ENCODE assay signal across 23 cellular contexts in genomic region chrX:124328765-124329164, GRCh38. TPM values are rescaled to one million over a fixed set of nuclear protein-coding genes. Genes with fewer than 3 reads are reported as not detected.
DNase-seq lines count a peak whose midpoint lies in the region; FAIRE-seq and TF ChIP-seq lines count a peak whose summit lies in the region.
"Had no signal": no experiment of that assay in that cellular context is flagged by ENCODE, and none has a peak within 500 bp of the region (broad histone marks: within the 10 kb centered on the region; RNA-seq: fewer than 3 reads in every experiment).

No MANE protein-coding gene starts in this region.

- H3K36me3 ChIP-seq in breast epithelium: no peaks in the 10 kb centered on the region
- H3K36me3 ChIP-seq: heart left ventricle had no signal

- no peak for FAIRE-seq in urothelium cell line (lab: Jason Lieb, UNC)
- FAIRE-seq: G401.6 had no signal

- peak; percentile 16 for DNase-seq in MCF 10A (ENCODE audit: unreplicated experiment)
- DNase-seq in breast epithelium (ENCODE audit: low spot score in 2 of 2): no peak
- peak; percentile 59 for DNase-seq in RKO (ENCODE audit: low spot score)
- DNase-seq in epithelial cell of proximal tubule (ENCODE audit: low read depth): peak; percentile 13
- peak; percentile 6 for DNase-seq in urothelium cell line (ENCODE audit: low spot score)
- no peak for DNase-seq in stimulated activated CD8-positive, alpha-beta memory T cell treated with anti-CD3 and anti-CD28 coated beads, Interleukin-4, amount 100 ng/mL, for 48 hours
- DNase-seq in hepatic stellate cell (ENCODE audit: low spot score): no peak
- DNase-seq in NCI-H1694 (lab: John Stamatoyannopoulos, UW): no peak
- DNase-seq: activated CD4-positive, alpha-beta memory T cell treated with anti-CD3 and anti-CD28 coated beads for 36 hours; activated T-cell treated with anti-CD3 and anti-CD28 coated beads, Interleukin-2, amount 50 U/mL, for 24 hours; heart left ventricle; immature natural killer cell; naive B cell; NCI-H1694 treated with DMSO at 0.1 percent for 48 hours; NK-92 treated with Interleukin-12 subunit alpha and Interleukin-12 subunit beta, amount 100 ng/mL, for 24 hours; RPMI8226; stimulated activated CD4-positive, alpha-beta T cell treated with anti-CD3 and anti-CD28 coated beads, Interleukin-2, amount 100 ng/mL, for 48 hours had no signal

- no peaks in the 10 kb centered on the region for H3K27me3 Mint-ChIP-seq in MCF 10A (ENCODE audit: insufficient read depth, unreplicated experiment)
- H3K27me3 Mint-ChIP-seq: activated CD4-positive, alpha-beta memory T cell treated with anti-CD3 and anti-CD28 coated beads for 36 hours; dendritic cell treated with granulocyte-macrophage colony-stimulating factor and Interleukin-4, amounts not matched to agents 40 ng/mL and 50 ng/mL, for 4 days; naive B cell had no signal

- no peak overlapping the region for H3K27ac ChIP-seq in breast epithelium
- H3K27ac ChIP-seq: heart left ventricle, parathyroid adenoma had no signal

- POLR2A ChIA-PET in MCF 10A (lab: Yijun Ruan, JAX): no interaction called here

- peaks cover 0 to 5% of the 10 kb centered on the region in 2 donors for H3K9me3 ChIP-seq in breast epithelium
- H3K9me3 ChIP-seq: heart left ventricle had no signal

- no peak for TF ChIP-seq POLR2A in breast epithelium (IDR thresholded peaks at IDR 0.05)

- CTCF ChIA-PET in MCF 10A (lab: Yijun Ruan, JAX): no interaction called here

- H3K4me1 Mint-ChIP-seq in MCF 10A (ENCODE audit: insufficient read depth, unreplicated experiment): peaks cover 6% of the 10 kb centered on the region
- H3K4me1 Mint-ChIP-seq: immature natural killer cell, naive B cell had no signal

- H3K9me3 Mint-ChIP-seq in MCF 10A (ENCODE audit: unreplicated experiment): no peaks in the 10 kb centered on the region
- H3K9me3 Mint-ChIP-seq: activated CD4-positive, alpha-beta memory T cell treated with anti-CD3 and anti-CD28 coated beads for 36 hours; activated T-cell treated with anti-CD3 and anti-CD28 coated beads, Interleukin-2, amount 50 U/mL, for 24 hours; dendritic cell treated with granulocyte-macrophage colony-stimulating factor and Interleukin-4, amounts not matched to agents 40 ng/mL and 50 ng/mL, for 4 days; immature natural killer cell had no signal

- H3K4me1 ChIP-seq in breast epithelium: no peaks in the 10 kb centered on the region
- H3K4me1 ChIP-seq: heart left ventricle, parathyroid adenoma had no signal

- intact Hi-C loops in MCF 10A (cut with micrococcal nuclease) (no loop called here), breast epithelium (cut with DNase I; ENCODE audit: low total_unique reads) (no loop called here)

- no peak overlapping the region for H3K4me3 Mint-ChIP-seq in MCF 10A (ENCODE audit: unreplicated experiment)
- H3K4me3 Mint-ChIP-seq: activated CD4-positive, alpha-beta memory T cell treated with anti-CD3 and anti-CD28 coated beads for 36 hours; activated T-cell treated with anti-CD3 and anti-CD28 coated beads, Interleukin-2, amount 50 U/mL, for 24 hours; dendritic cell treated with granulocyte-macrophage colony-stimulating factor and Interleukin-4, amounts not matched to agents 40 ng/mL and 50 ng/mL, for 4 days; immature natural killer cell had no signal

- no peaks in the 10 kb centered on the region for H3K36me3 Mint-ChIP-seq in MCF 10A (ENCODE audit: insufficient read depth, unreplicated experiment)
- H3K36me3 Mint-ChIP-seq: activated CD4-positive, alpha-beta memory T cell treated with anti-CD3 and anti-CD28 coated beads for 36 hours; immature natural killer cell; naive B cell had no signal

- H3K4me3 ChIP-seq in breast epithelium (no peak overlapping the region), epithelial cell of proximal tubule (ENCODE audit: low read depth, low read length) (no peak overlapping the region)
- H3K4me3 ChIP-seq: heart left ventricle had no signal

- no TSS peak for BruUV-seq in MCF 10A (replicated peaks; lab: Mats Ljungman, UMichigan)

- H3K27ac Mint-ChIP-seq in MCF 10A (ENCODE audit: low read depth, unreplicated experiment): no peak overlapping the region
- H3K27ac Mint-ChIP-seq: activated T-cell treated with anti-CD3 and anti-CD28 coated beads, Interleukin-2, amount 50 U/mL, for 24 hours; dendritic cell treated with granulocyte-macrophage colony-stimulating factor and Interleukin-4, amounts not matched to agents 40 ng/mL and 50 ng/mL, for 4 days; immature natural killer cell had no signal

- TF ChIP-seq CTCF in MCF 10A (IDR thresholded peaks at IDR 0.05; ENCODE audit: unreplicated experiment) (no peak), breast epithelium (IDR thresholded peaks at IDR 0.05) (no peak), epithelial cell of proximal tubule (conservative IDR thresholded peaks at IDR 0.05; ENCODE audit: low read depth, low read length) (no peak)

- H3K27me3 ChIP-seq in breast epithelium: peaks cover 0 to 9% of the 10 kb centered on the region in 2 donors
- H3K27me3 ChIP-seq: heart left ventricle had no signal

RNA-seq across cellular contexts. Expression of gene TEX13D, which starts 3.7 kb away (rescaled TPM):
- total RNA-seq in MCF 10A (2022) (not detected in 2 replicates), breast epithelium (not detected), epithelial cell of proximal tubule (not detected in 2 replicates)
- total RNA-seq: heart left ventricle, lung microvascular endothelial cell, skeletal muscle tissue, urinary bladder had no signal

RNA-seq across cellular contexts. Expression of gene SH2D1A, which starts 17.6 kb away (rescaled TPM):
- total RNA-seq in MCF 10A (2022) (not detected in 2 replicates), breast epithelium (1 to 10 TPM in 1 of 3 donors, under 1 TPM in 2; 0.64 to 2.0 (median 0.88) TPM), epithelial cell of proximal tubule (not detected in 2 replicates)
- total RNA-seq: lung microvascular endothelial cell had no signal

Comparison
In these comparisons a context has a peak if more than half of its experiments do, and no peak if none do; other contexts are left out.
1. DNase-seq: peak in MCF 10A (single experiment), RKO (single experiment), epithelial cell of proximal tubule (single experiment) and urothelium cell line (single experiment); none in breast epithelium (0 of 2), stimulated activated CD8-positive, alpha-beta memory T cell treated with anti-CD3 and anti-CD28 coated beads, Interleukin-4, amount 100 ng/mL, for 48 hours (single experiment), hepatic stellate cell (single experiment) and NCI-H1694 (single experiment).